Comparison of ENCODE assay signal across 11 cellular contexts in the genomic region with DNA sequence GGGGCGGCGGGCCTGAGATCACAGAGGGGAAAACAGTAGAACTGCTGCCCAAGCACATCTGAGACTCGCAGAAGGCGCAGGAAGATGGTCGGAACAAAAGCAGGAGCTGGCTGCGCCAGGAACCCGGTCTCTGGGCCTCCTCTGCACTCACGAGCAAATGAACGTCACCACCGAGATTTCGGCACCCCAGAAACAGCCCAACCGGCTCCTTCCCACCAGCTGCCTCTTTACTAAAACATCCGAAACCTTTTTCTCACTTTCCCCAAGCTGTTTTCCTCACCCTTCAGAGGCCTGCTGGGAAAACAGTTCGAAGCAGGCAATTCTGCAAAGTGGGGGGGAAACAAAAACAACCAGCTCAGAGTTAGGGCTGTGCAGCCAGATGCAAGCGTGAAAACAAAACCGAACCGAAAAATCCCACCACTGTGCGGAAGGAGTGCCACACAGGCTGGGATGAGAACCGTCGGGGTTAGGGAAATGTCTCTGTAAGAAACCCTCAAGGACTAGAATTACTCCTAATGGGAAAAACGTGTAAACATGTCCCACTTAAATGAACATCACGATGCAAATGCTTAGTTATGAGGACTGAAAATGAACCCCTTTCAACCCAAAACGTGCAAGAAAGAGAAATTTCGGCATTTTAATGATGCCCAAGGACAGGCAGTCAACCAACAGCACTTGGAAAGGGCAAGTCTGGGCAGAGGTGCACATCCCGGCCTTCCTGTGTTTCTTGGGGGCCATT. TPM values are rescaled to one million over a fixed set of nuclear protein-coding genes. Genes with fewer than 3 reads are reported as not detected.
DNase-seq lines count a peak whose midpoint lies in the region; ATAC-seq and TF ChIP-seq lines count a peak whose summit lies in the region.
"Had no signal": no experiment of that assay in that cellular context is flagged by ENCODE, and none has a peak within 500 bp of the region (broad histone marks: within the 10 kb centered on the region; RNA-seq: fewer than 3 reads in every experiment).

No MANE protein-coding gene starts in this region.

- TF ChIP-seq CTCF in Peyer's patch (IDR thresholded peaks at IDR 0.05), result no peak

- H3K4me3 ChIP-seq in Peyer's patch, result peak overlapping the region in 1 of 4 donors; percentile 14
- H3K4me3 ChIP-seq in mesodermal cell (ENCODE audit: extremely low read depth, insufficient read depth, low read length, poor library complexity, severe bottlenecking), result no peak overlapping the region
- H3K4me3 ChIP-seq in thymus (ENCODE audit: low read length), result no peak overlapping the region

- peaks cover 0 to 39% (median 0%) of the 10 kb centered on the region in 3 donors for H3K36me3 ChIP-seq in Peyer's patch
- H3K36me3 ChIP-seq in mesodermal cell (ENCODE audit: control insufficient read depth, insufficient read depth, low read length), result peaks cover 50% of the 10 kb centered on the region
- peaks cover 49% of the 10 kb centered on the region for H3K36me3 ChIP-seq in thymus (ENCODE audit: control insufficient read depth, insufficient read depth)

- no peaks in the 10 kb centered on the region for H3K9me3 ChIP-seq in Peyer's patch
- H3K9me3 ChIP-seq in mesodermal cell (ENCODE audit: control insufficient read depth, low read length), result no peaks in the 10 kb centered on the region
- peaks cover 2% of the 10 kb centered on the region for H3K9me3 ChIP-seq in thymus (ENCODE audit: control insufficient read depth)

- H3K4me1 ChIP-seq in Peyer's patch (no peaks in the 10 kb centered on the region), mesodermal cell (ENCODE audit: control insufficient read depth, insufficient read depth, low read length, poor library complexity, severe bottlenecking) (peaks cover 3% of the 10 kb centered on the region), thymus (ENCODE audit: control insufficient read depth, insufficient read depth, low read length) (no peaks in the 10 kb centered on the region)

- ATAC-seq in GM21423 (IDR thresholded peaks at IDR 0.05; ENCODE audit: unreplicated experiment), result no peak
- ATAC-seq: naive thymus-derived CD4-positive, alpha-beta T cell had no signal

- H3K27me3 ChIP-seq in Peyer's patch, result no peaks in the 10 kb centered on the region
- H3K27me3 ChIP-seq in thymus (ENCODE audit: control insufficient read depth, insufficient read depth), result no peaks in the 10 kb centered on the region

- 70 to 81% methylated on average over 24 to 25 of the region's 25 CpGs for WGBS in mesodermal cell (ENCODE audit: insufficient coverage in 2 of 2), 2 experiments
- 91% methylated on average over 25 of the region's 25 CpGs for WGBS in thymus

- H3K27ac ChIP-seq in Peyer's patch, result peak overlapping the region in 3 of 4 donors; percentile 10 to 68 (median 49)
- H3K27ac ChIP-seq in mesodermal cell (ENCODE audit: low read depth, low read length, severe bottlenecking), result peak overlapping the region; percentile 36
- H3K27ac ChIP-seq in thymus (ENCODE audit: low read depth), result peak overlapping the region; percentile 49

- DNase-seq in Peyer's patch (peak in 1 of 3 donors; percentile 39), fibroblast of gingiva (ENCODE audit: low read depth) (peak; percentile 46), amniotic stem cell (lab: John Stamatoyannopoulos, UW) (no peak), erythroblast (lab: John Stamatoyannopoulos, UW) (no peak), NOMO-1 treated with DMSO at 0.1 percent for 48 hours (lab: John Stamatoyannopoulos, UW; ENCODE audit: unreplicated experiment) (no peak)
- DNase-seq: dermis blood vessel endothelial cell; naive thymus-derived CD4-positive, alpha-beta T cell; stimulated activated CD8-positive, alpha-beta memory T cell treated with anti-CD3 and anti-CD28 coated beads, Interleukin-4, amount 100 ng/mL, for 48 hours had no signal

- TF ChIP-seq POLR2A in Peyer's patch (IDR thresholded peaks at IDR 0.05), result no peak
- TF ChIP-seq POLR2A in erythroblast (IDR thresholded peaks at IDR 0.05; ENCODE audit: low read length), result no peak

RNA-seq across cellular contexts. Expression of a gene that starts 15.9 kb away (rescaled TPM):
- total RNA-seq in Peyer's patch, result 10 to 100 TPM; 21.5 to 55.4 (median 40.4) TPM
- 40.0 TPM for polyA plus RNA-seq in mesodermal cell (2013, experiment 1 of 2)
- 32.4 TPM for polyA plus RNA-seq in mesodermal cell (2013, experiment 2 of 2)
- 11.2 TPM for polyA plus RNA-seq in thymus

RNA-seq across cellular contexts. Expression of a gene that starts 15.9 kb away (rescaled TPM):
- total RNA-seq in Peyer's patch, result 10 to 100 TPM; 48.7 to 71.4 (median 59.8) TPM
- polyA plus RNA-seq in mesodermal cell (2013, experiment 1 of 2), result 22.1 TPM
- polyA plus RNA-seq in mesodermal cell (2013, experiment 2 of 2), result 17.5 TPM
- polyA plus RNA-seq in thymus, result 23.7 TPM
